In the genomic region with DNA sequence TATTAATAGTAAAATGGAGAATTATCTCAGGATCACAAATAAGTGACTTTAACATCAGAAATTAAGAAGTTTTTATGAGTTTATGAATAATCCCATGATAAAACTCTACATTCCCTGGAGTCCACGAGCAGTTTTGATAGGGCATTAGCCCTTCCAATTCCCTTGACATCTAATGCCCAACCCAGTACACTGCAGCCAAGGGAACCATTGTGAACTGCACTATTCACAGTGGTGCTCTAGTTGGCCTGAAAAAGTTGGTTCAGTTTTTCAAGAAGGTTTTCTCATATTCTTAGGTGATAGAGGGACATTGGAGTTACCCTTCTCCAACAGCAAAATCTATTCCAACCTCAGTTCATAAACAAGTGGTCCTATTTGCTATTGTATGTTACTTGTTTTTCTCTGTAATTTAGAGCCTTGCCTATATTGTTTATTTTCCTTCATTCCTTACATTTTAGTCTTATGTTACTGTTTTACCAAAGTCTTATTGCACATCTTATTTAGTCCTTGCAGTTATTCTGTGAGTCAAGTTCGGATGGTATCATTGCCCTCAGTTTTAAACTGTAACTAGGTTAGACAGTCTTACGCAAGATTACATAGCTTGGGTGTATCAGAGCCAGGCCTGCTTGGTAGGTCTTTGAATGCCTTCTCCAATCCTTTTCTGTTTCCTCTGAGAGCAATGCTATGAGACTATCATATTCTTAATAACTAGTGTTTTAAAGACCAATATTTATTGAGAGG, we compare ENCODE assay signal across 1 cellular context.
TF ChIP-seq lines count a peak whose summit lies in the region.

No MANE protein-coding gene starts in this region.

TF ChIP-seq in K562, 482 proteins besides CTCF, POLR2A, EP300 and RAD21 (continued from another document):
- TF ChIP-seq ZNF695 (CRISPR knock-in tag; IDR thresholded peaks at IDR 0.05): no peak
TF ChIP-seq in K562: peak in this region for 1.
